In the genomic region with DNA sequence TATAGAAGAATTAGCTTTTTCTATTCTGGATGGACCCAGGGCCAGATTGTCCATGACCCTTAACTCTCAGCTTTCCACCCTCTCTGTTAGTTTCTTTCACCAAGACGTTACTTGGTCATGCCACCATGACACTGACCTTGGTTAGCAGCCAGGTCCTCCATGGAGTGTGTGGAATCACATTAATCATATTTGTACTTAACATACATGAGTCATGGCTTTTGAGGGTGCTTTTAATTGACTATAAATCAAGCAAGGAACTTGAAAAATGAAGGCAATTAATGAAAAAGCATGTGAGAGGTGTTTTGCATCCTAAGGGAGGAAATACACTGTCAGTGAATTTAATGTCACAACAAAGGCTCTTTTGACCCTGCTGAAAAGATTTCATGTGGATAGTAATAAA, we compare ENCODE assay signal across 2 cellular contexts.
TF ChIP-seq lines count a peak whose summit lies in the region.

No MANE protein-coding gene starts in this region.

TF ChIP-seq in SK-N-SH, 30 proteins besides CTCF, POLR2A, EP300 and RAD21:
- TF ChIP-seq TCF12 (IDR thresholded peaks at IDR 0.05) (peak; percentile 15; the same call in 1 of the 2 replicates), FOXJ3 (CRISPR knock-in tag; IDR thresholded peaks at IDR 0.05) (no peak)
- TF ChIP-seq, protein P1, sequence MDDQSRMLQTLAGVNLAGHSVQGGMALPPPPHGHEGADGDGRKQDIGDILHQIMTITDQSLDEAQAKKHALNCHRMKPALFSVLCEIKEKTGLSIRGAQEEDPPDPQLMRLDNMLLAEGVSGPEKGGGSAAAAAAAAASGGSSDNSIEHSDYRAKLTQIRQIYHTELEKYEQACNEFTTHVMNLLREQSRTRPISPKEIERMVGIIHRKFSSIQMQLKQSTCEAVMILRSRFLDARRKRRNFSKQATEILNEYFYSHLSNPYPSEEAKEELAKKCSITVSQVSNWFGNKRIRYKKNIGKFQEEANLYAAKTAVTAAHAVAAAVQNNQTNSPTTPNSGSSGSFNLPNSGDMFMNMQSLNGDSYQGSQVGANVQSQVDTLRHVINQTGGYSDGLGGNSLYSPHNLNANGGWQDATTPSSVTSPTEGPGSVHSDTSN (IDR thresholded peaks at IDR 0.05), result peak; percentile 35; the same call in 1 of the 2 replicates

TF ChIP-seq in HepG2, 621 proteins besides CTCF, POLR2A, EP300 and RAD21 (continued from another document):
- no peak for TF ChIP-seq ZNF292 (CRISPR knock-in tag; IDR thresholded peaks at IDR 0.05; ENCODE audit: borderline replicate concordance, low read depth)
